In the genomic region with DNA sequence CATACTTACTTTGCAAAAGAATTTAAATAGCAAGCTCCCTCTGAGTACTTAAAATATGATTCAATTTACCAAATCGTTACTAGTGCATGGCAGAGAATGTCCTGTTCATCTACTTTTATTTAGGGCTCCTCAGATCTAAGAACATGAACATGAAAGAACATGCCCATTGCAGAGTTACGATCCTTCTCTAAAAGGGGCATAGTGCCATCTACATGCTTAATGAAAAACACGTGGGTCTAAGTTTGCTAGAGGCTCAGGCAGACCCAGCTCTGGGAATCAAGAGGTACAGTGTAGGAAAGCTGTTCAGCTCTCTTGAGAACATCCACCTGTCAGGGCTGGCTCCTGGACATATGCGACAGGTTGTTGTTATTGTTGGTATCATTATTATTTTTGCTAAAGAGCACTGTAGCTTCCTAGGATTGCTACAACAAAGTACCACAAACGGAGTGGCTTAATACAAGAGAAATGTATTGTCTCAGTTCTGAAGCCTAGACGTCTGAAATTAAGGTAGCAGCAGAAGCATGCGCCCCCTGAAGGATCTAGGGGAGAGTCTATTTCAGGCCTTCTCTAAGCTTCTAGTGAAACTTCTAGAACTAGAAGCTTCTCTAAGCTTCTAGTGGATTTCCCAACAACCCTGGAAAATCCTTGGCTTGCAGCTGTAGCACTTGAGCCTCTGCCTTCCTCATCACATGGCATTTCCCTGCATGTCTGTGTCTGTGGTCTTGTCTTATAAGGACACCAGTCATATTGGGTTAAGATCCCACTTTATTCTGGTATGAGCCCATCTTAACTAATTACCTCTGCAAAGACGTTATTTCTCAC, we compare ENCODE assay signal across 8 cellular contexts.
DNase-seq lines count a peak whose midpoint lies in the region; ATAC-seq and TF ChIP-seq lines count a peak whose summit lies in the region.

No MANE protein-coding gene starts in this region.

- no peak overlapping the region for H3K4me2 ChIP-seq in hepatocyte

- no peaks in the 10 kb centered on the region for H3K9me3 ChIP-seq in CD8-positive, alpha-beta T cell (ENCODE audit: low read length)
- H3K9me3 ChIP-seq in hepatocyte (ENCODE audit: low read depth): no peaks in the 10 kb centered on the region

- H3K36me3 ChIP-seq in CD8-positive, alpha-beta T cell (ENCODE audit: insufficient read depth, low read length): no peaks in the 10 kb centered on the region
- H3K36me3 ChIP-seq in hepatocyte (replicated peaks; ENCODE audit: insufficient read depth, low read depth): no peaks in the 10 kb centered on the region

- CTCF ChIA-PET in CD8-positive, alpha-beta T cell (lab: Charles Lee): interaction anchor here (0.6 to 2.1 kb wide), 23 partner anchors 10 to 737 kb away, joined by 3 to 11 read pairs (median 3); no protein-coding TSS in a partner anchor

- no peak overlapping the region for H3K27ac Mint-ChIP-seq in CD8-positive, alpha-beta T cell

- intact Hi-C loops in CD8-positive, alpha-beta T cell (cut with DNase I, micrococcal nuclease): loop anchor here in 1 of 2 experiments (2.0 to 10.0 kb wide), 3 partner anchors 19 to 231 kb away; no protein-coding TSS in a partner anchor

- peaks cover 10% of the 10 kb centered on the region for H3K4me1 Mint-ChIP-seq in CD8-positive, alpha-beta T cell (ENCODE audit: low read depth)

- POLR2A ChIA-PET in CD8-positive, alpha-beta T cell (lab: Charles Lee): interaction anchor here (0.5 to 1.5 kb wide), 2 partner anchors 22 to 288 kb away, joined by 3 read pairs; no protein-coding TSS in a partner anchor

- H3K9me2 ChIP-seq in hepatocyte (replicated peaks; ENCODE audit: insufficient read depth): no peaks in the 10 kb centered on the region

- H3K79me2 ChIP-seq in hepatocyte: no peaks in the 10 kb centered on the region

- H3K4me3 Mint-ChIP-seq in CD8-positive, alpha-beta T cell: no peak overlapping the region

- no peaks in the 10 kb centered on the region for H4K20me1 ChIP-seq in hepatocyte (ENCODE audit: insufficient read depth, poor library complexity, severe bottlenecking)

- peak; percentile 34 for TF ChIP-seq CTCF in CD8-positive, alpha-beta T cell (IDR thresholded peaks at IDR 0.05)
- peak; percentile 9 for TF ChIP-seq CTCF in hepatocyte (IDR thresholded peaks at IDR 0.05; ENCODE audit: poor library complexity)

- no peak for DNase-seq in CD8-positive, alpha-beta T cell
- DNase-seq in SHP77 treated with DMSO at 0.1 percent for 48 hours (lab: John Stamatoyannopoulos, UW) (peak; percentile 62), hepatocyte (ENCODE audit: low spot score) (peak; percentile 26), UCSD-AML1 (lab: John Stamatoyannopoulos, UW; ENCODE audit: unreplicated experiment) (no peak), mesenteric fat pad (ENCODE audit: low spot score) (no peak), HUDEP-2 (lab: John Stamatoyannopoulos, UW; ENCODE audit: unreplicated experiment in 76 of 76) (no peak)

- no peaks in the 10 kb centered on the region for H3K9me3 Mint-ChIP-seq in CD8-positive, alpha-beta T cell

- 66% methylated on average over 8 of the region's 8 CpGs for WGBS in hepatocyte (ENCODE audit: low lambda C conversion rate, missing lambda C conversion rate)

- H2AFZ ChIP-seq in hepatocyte: no peak overlapping the region

- H3K27me3 Mint-ChIP-seq in CD8-positive, alpha-beta T cell (ENCODE audit: low read depth): peaks cover 2% of the 10 kb centered on the region

- H3K36me3 Mint-ChIP-seq in CD8-positive, alpha-beta T cell: no peaks in the 10 kb centered on the region

- H3K27me3 ChIP-seq in CD8-positive, alpha-beta T cell (ENCODE audit: insufficient read depth, low read length): no peaks in the 10 kb centered on the region
- no peaks in the 10 kb centered on the region for H3K27me3 ChIP-seq in hepatocyte

- no peak overlapping the region for H3K27ac ChIP-seq in CD8-positive, alpha-beta T cell (ENCODE audit: low read depth, low read length)
- no peak overlapping the region for H3K27ac ChIP-seq in hepatocyte

- no peak overlapping the region for H3K4me3 ChIP-seq in CD8-positive, alpha-beta T cell (ENCODE audit: low read depth, low read length)
- H3K4me3 ChIP-seq in hepatocyte: no peak overlapping the region

- H3K4me1 ChIP-seq in CD8-positive, alpha-beta T cell (ENCODE audit: insufficient read depth, low read length): no peaks in the 10 kb centered on the region
- H3K4me1 ChIP-seq in hepatocyte (ENCODE audit: insufficient read depth): peaks cover 28% of the 10 kb centered on the region

- ATAC-seq in CD8-positive, alpha-beta T cell: peak; percentile 56
- ATAC-seq in HG02759 (IDR thresholded peaks at IDR 0.05; ENCODE audit: unreplicated experiment): peak; percentile 35
- no peak for ATAC-seq in GM21526 (IDR thresholded peaks at IDR 0.05; ENCODE audit: low FRiP score, unreplicated experiment)

Comparison
In these comparisons a context has a peak if more than half of its experiments do, and no peak if none do; other contexts are left out.
1. DNase-seq: peak in SHP77 treated with DMSO at 0.1 percent for 48 hours (single experiment) and hepatocyte (single experiment); none in CD8-positive, alpha-beta T cell (0 of 7), UCSD-AML1 (single experiment), mesenteric fat pad (single experiment) and HUDEP-2 (0 of 76).